In genomic region chr12:62957233-62957953, GRCh38 we compare ENCODE assay signal across 10 cellular contexts. TPM values are rescaled to one million over a fixed set of nuclear protein-coding genes. Genes with fewer than 3 reads are reported as not detected.
DNase-seq lines count a peak whose midpoint lies in the region; ATAC-seq and TF ChIP-seq lines count a peak whose summit lies in the region.
"Had no signal": no experiment of that assay in that cellular context is flagged by ENCODE, and none has a peak within 500 bp of the region (broad histone marks: within the 10 kb centered on the region; RNA-seq: fewer than 3 reads in every experiment).

No MANE protein-coding gene starts in this region.

- peaks cover 3% of the 10 kb centered on the region for H3K4me1 Mint-ChIP-seq in glutamatergic neuron (ENCODE audit: low read depth, unreplicated experiment)
- H3K4me1 Mint-ChIP-seq: CD8-positive, alpha-beta memory T cell had no signal

- DNase-seq in HEK293T (ENCODE audit: extremely low spot score) (peak; percentile 51), NCI-H69 (lab: John Stamatoyannopoulos, UW) (peak; percentile 49), fibroblast of the aortic adventitia (ENCODE audit: low read depth) (peak; percentile 11), non-pigmented ciliary epithelial cell (ENCODE audit: low read depth) (peak; percentile 6), glutamatergic neuron (no peak), NCI-H524 (lab: John Stamatoyannopoulos, UW) (no peak), suprapubic skin (ENCODE audit: low spot score in 2 of 2) (no peak)
- DNase-seq: activated CD4-positive, alpha-beta memory T cell treated with anti-CD3 and anti-CD28 coated beads for 36 hours; CD8-positive, alpha-beta memory T cell had no signal

- peaks cover 2% of the 10 kb centered on the region for H3K9me3 Mint-ChIP-seq in glutamatergic neuron (ENCODE audit: unreplicated experiment)
- H3K9me3 Mint-ChIP-seq: activated CD4-positive, alpha-beta memory T cell treated with anti-CD3 and anti-CD28 coated beads for 36 hours had no signal

- no peak overlapping the region for H3K4me3 ChIP-seq in fibroblast of the aortic adventitia (ENCODE audit: low read depth, low read length)
- no peak overlapping the region for H3K4me3 ChIP-seq in suprapubic skin

- no peaks in the 10 kb centered on the region for H3K27me3 ChIP-seq in suprapubic skin

- ATAC-seq in GM21737 (IDR thresholded peaks at IDR 0.05; ENCODE audit: unreplicated experiment) = no peak

- no peak overlapping the region for H3K4me3 Mint-ChIP-seq in glutamatergic neuron (ENCODE audit: unreplicated experiment)
- H3K4me3 Mint-ChIP-seq: activated CD4-positive, alpha-beta memory T cell treated with anti-CD3 and anti-CD28 coated beads for 36 hours; CD8-positive, alpha-beta memory T cell had no signal

- H3K27ac Mint-ChIP-seq in glutamatergic neuron (ENCODE audit: unreplicated experiment) = no peak overlapping the region
- H3K27ac Mint-ChIP-seq: activated CD4-positive, alpha-beta memory T cell treated with anti-CD3 and anti-CD28 coated beads for 36 hours; CD8-positive, alpha-beta memory T cell had no signal

- no peak for TF ChIP-seq EP300 in suprapubic skin (IDR thresholded peaks at IDR 0.05)

- POLR2A ChIA-PET in HEK293T (lab: Yijun Ruan, JAX) = no interaction called here

- TF ChIP-seq CTCF in fibroblast of the aortic adventitia (IDR thresholded peaks at IDR 0.05; ENCODE audit: insufficient read depth, low read length) = no peak
- TF ChIP-seq CTCF in glutamatergic neuron (IDR thresholded peaks at IDR 0.05; ENCODE audit: partially characterized antibody, unreplicated experiment) = no peak
- no peak for TF ChIP-seq CTCF in suprapubic skin (IDR thresholded peaks at IDR 0.05)

- WGBS in suprapubic skin = 83% methylated on average over 2 of the region's 2 CpGs

- no peaks in the 10 kb centered on the region for H3K36me3 Mint-ChIP-seq in glutamatergic neuron (ENCODE audit: unreplicated experiment)
- H3K36me3 Mint-ChIP-seq: activated CD4-positive, alpha-beta memory T cell treated with anti-CD3 and anti-CD28 coated beads for 36 hours; CD8-positive, alpha-beta memory T cell had no signal

- no peaks in the 10 kb centered on the region for H3K4me1 ChIP-seq in suprapubic skin

- H3K27me3 Mint-ChIP-seq in glutamatergic neuron (ENCODE audit: unreplicated experiment) = no peaks in the 10 kb centered on the region
- H3K27me3 Mint-ChIP-seq: activated CD4-positive, alpha-beta memory T cell treated with anti-CD3 and anti-CD28 coated beads for 36 hours; CD8-positive, alpha-beta memory T cell had no signal

- TF ChIP-seq POLR2A in suprapubic skin (IDR thresholded peaks at IDR 0.05) = no peak

- H3K27ac ChIP-seq in suprapubic skin = no peak overlapping the region

- no peaks in the 10 kb centered on the region for H3K36me3 ChIP-seq in suprapubic skin

- H3K9me3 ChIP-seq in suprapubic skin = no peaks in the 10 kb centered on the region

- CTCF ChIA-PET in HEK293T (lab: Yijun Ruan, JAX) = interaction anchor here (0.6 to 1.0 kb wide), 2 partner anchors 22 to 253 kb away, joined by 5 read pairs; partner anchors contain the start of gene PPM1H

TF ChIP-seq in HEK293T, 16 proteins besides CTCF, POLR2A, EP300 and RAD21:
- no peak for TF ChIP-seq FOXM1 (IDR thresholded peaks at IDR 0.05; ENCODE audit: borderline replicate concordance)
- no peak for TF ChIP-seq CTBP1 (IDR thresholded peaks at IDR 0.05; ENCODE audit: borderline replicate concordance)
- no peak for TF ChIP-seq HDGF (IDR thresholded peaks at IDR 0.05; ENCODE audit: borderline replicate concordance)
- TF ChIP-seq TARDBP (IDR thresholded peaks at IDR 0.05) = no peak
- TF ChIP-seq LEF1 (IDR thresholded peaks at IDR 0.05; ENCODE audit: borderline replicate concordance) = no peak
- TF ChIP-seq ELF4 (IDR thresholded peaks at IDR 0.05) = no peak
- TF ChIP-seq NFRKB (IDR thresholded peaks at IDR 0.05) = no peak
- no peak for TF ChIP-seq SP1 (IDR thresholded peaks at IDR 0.05)
- no peak for TF ChIP-seq FOXK2 (IDR thresholded peaks at IDR 0.05)
- no peak for TF ChIP-seq FOXA1 (IDR thresholded peaks at IDR 0.05)
- no peak; the same call in 1 of the 2 replicates for TF ChIP-seq ZNF384 (IDR thresholded peaks at IDR 0.05)

RNA-seq across cellular contexts. Expression of gene PPM1H, which starts 22.4 kb away (rescaled TPM):
- total RNA-seq in fibroblast of the aortic adventitia (ENCODE audit: low replicate concordance) (0.98 and 1.3 TPM in 2 replicates), glutamatergic neuron (ENCODE audit: unreplicated experiment) (6.3 TPM), suprapubic skin (1 to 10 TPM; 2.3 to 8.1 (median 4.9) TPM)
- total RNA-seq: activated CD4-positive, alpha-beta memory T cell treated with anti-CD3 and anti-CD28 coated beads for 36 hours had no signal

Comparison
In these comparisons a context has a peak if more than half of its experiments do, and no peak if none do; other contexts are left out.
1. DNase-seq: peak in HEK293T (single experiment), NCI-H69 (single experiment), fibroblast of the aortic adventitia (single experiment) and non-pigmented ciliary epithelial cell (single experiment); none in glutamatergic neuron (single experiment), NCI-H524 (0 of 2) and suprapubic skin (0 of 2).